8 cellular contexts compared by ENCODE assay signal in genomic region chr11:6655790-6656580, GRCh38. TPM values are rescaled to one million over a fixed set of nuclear protein-coding genes. Genes with fewer than 3 reads are reported as not detected.
A peak's percentile ranks its signal among the peaks of the same experiment; 100 is the strongest.
DNase-seq lines count a peak whose midpoint lies in the region; ATAC-seq and TF ChIP-seq lines count a peak whose summit lies in the region.

Gene DCHS1 (minus strand): TSS chr11:6655809. CDS start chr11:6641613, 14,196 bp downstream.

- intact Hi-C loops in ascending aorta (cut with DNase I) (loop anchor here (1.0 to 2.0 kb wide), 2 partner anchors 43 to 176 kb away; partner anchors contain the start of gene TAF10), spleen (cut with DNase I; ENCODE audit: low total_unique reads) (no loop called here)

- H3K9me3 Mint-ChIP-seq in activated naive CD4-positive, alpha-beta T cell treated with anti-CD3 and anti-CD28 coated beads, Interleukin-2, amount 10 ng/mL, durations not matched to agents 7 days and 5 days: no peaks in the 10 kb centered on the region

- H3K36me3 ChIP-seq in ascending aorta (no peaks in the 10 kb centered on the region), spleen (no peaks in the 10 kb centered on the region)

- TF ChIP-seq CTCF in ascending aorta (IDR thresholded peaks at IDR 0.05) (no peak), spleen (IDR thresholded peaks at IDR 0.05 in 8 of 11, conservative IDR thresholded peaks at IDR 0.05 in 3 of 11) (no peak)

- peak; percentile 43 for DNase-seq in activated naive CD4-positive, alpha-beta T cell treated with anti-CD3 and anti-CD28 coated beads, Interleukin-2, amount 10 ng/mL, durations not matched to agents 7 days and 5 days
- no peak for DNase-seq in activated naive CD4-positive, alpha-beta T cell treated with anti-CD3 and anti-CD28 coated beads, Interleukin-2, amount 50 U/mL, for 16 hours
- peak in 1 of 2 donors; percentile 78 for DNase-seq in ascending aorta (ENCODE audit: low spot score in 2 of 2)
- peak; percentile 78 for DNase-seq in iPS-NIHi7 (ENCODE audit: extremely low spot score)
- peak; percentile 82 for DNase-seq in spleen
- DNase-seq in OCI-M2 (lab: John Stamatoyannopoulos, UW; ENCODE audit: unreplicated experiment): no peak
- DNase-seq in cerebellar nuclear complex (lab: John Stamatoyannopoulos, UW): no peak

- H3K27ac Mint-ChIP-seq in activated naive CD4-positive, alpha-beta T cell treated with anti-CD3 and anti-CD28 coated beads, Interleukin-2, amount 10 ng/mL, durations not matched to agents 7 days and 5 days: no peak within 1 kb of the TSS

- TF ChIP-seq POLR2A in spleen (IDR thresholded peaks at IDR 0.05): no peak

- peaks cover 5% of the 10 kb centered on the region for H3K4me1 Mint-ChIP-seq in activated naive CD4-positive, alpha-beta T cell treated with anti-CD3 and anti-CD28 coated beads, Interleukin-2, amount 10 ng/mL, durations not matched to agents 7 days and 5 days

- 13 to 36% (median 21%) methylated on average over 15 to 36 of the region's 56 CpGs for WGBS in spleen, 5 donors

- H3K4me1 ChIP-seq in ascending aorta (peaks cover 0 to 14% of the 10 kb centered on the region in 2 donors), spleen (peaks cover 0 to 51% (median 28%) of the 10 kb centered on the region in 6 donors)

- CTCF ChIA-PET in activated naive CD4-positive, alpha-beta T cell treated with anti-CD3 and anti-CD28 coated beads, Interleukin-2, amount 10 ng/mL, durations not matched to agents 7 days and 5 days (lab: Charles Lee): no interaction called here

- no peak for ATAC-seq in HG02870 (IDR thresholded peaks at IDR 0.05; ENCODE audit: unreplicated experiment)

- H3K27me3 ChIP-seq in ascending aorta (no peaks in the 10 kb centered on the region), spleen (replicated peaks in 1 of 7) (peaks cover 0 to 24% (median 0%) of the 10 kb centered on the region in 7 donors)

- peaks cover 16% of the 10 kb centered on the region for H3K27me3 Mint-ChIP-seq in activated naive CD4-positive, alpha-beta T cell treated with anti-CD3 and anti-CD28 coated beads, Interleukin-2, amount 10 ng/mL, durations not matched to agents 7 days and 5 days

- peak within 1 kb of the TSS; percentile 59 for H3K4me3 Mint-ChIP-seq in activated naive CD4-positive, alpha-beta T cell treated with anti-CD3 and anti-CD28 coated beads, Interleukin-2, amount 10 ng/mL, durations not matched to agents 7 days and 5 days

- no peaks in the 10 kb centered on the region for H3K9me3 ChIP-seq in ascending aorta
- no peaks in the 10 kb centered on the region for H3K9me3 ChIP-seq in spleen

- H3K36me3 Mint-ChIP-seq in activated naive CD4-positive, alpha-beta T cell treated with anti-CD3 and anti-CD28 coated beads, Interleukin-2, amount 10 ng/mL, durations not matched to agents 7 days and 5 days: no peaks in the 10 kb centered on the region

- peak within 1 kb of the TSS; percentile 53 to 75 for H3K4me3 ChIP-seq in ascending aorta
- peak within 1 kb of the TSS; percentile 25 to 73 (median 34) for H3K4me3 ChIP-seq in spleen

- H3K27ac ChIP-seq in ascending aorta: peak within 1 kb of the TSS; percentile 83 to 91
- peak within 1 kb of the TSS; percentile 51 to 86 (median 71) for H3K27ac ChIP-seq in spleen

RNA-seq across cellular contexts. Expression of gene DCHS1, which starts in this region (rescaled TPM):
- total RNA-seq in ascending aorta (58.0 TPM), spleen (10 to 100 TPM; 29.8 to 58.8 (median 43.4) TPM)
- polyA plus RNA-seq in spleen: 1 to 10 TPM; 1.9 to 7.6 (median 3.1) TPM

Comparison
In these comparisons a context has a peak if more than half of its experiments do, and no peak if none do; other contexts are left out.
1. DNase-seq: peak in activated naive CD4-positive, alpha-beta T cell treated with anti-CD3 and anti-CD28 coated beads, Interleukin-2, amount 10 ng/mL, durations not matched to agents 7 days and 5 days (single experiment), iPS-NIHi7 (single experiment) and spleen (single experiment); none in activated naive CD4-positive, alpha-beta T cell treated with anti-CD3 and anti-CD28 coated beads, Interleukin-2, amount 50 U/mL, for 16 hours (single experiment), OCI-M2 (single experiment) and cerebellar nuclear complex (0 of 2).